29 cellular contexts compared by ENCODE assay signal in genomic region chr3:65890328-65890727, GRCh38.
"Had no signal": no experiment of that assay in that cellular context is flagged by ENCODE, and none has a peak within 500 bp of the region (broad histone marks: within the 10 kb centered on the region; RNA-seq: fewer than 3 reads in every experiment).

No MANE protein-coding gene starts in this region.

- H3K4me1 ChIP-seq: colonic mucosa had no signal

- H3K4me3 Mint-ChIP-seq: activated CD4-positive, alpha-beta memory T cell treated with anti-CD3 and anti-CD28 coated beads for 36 hours; activated CD4-positive, alpha-beta T cell treated with anti-CD3 and anti-CD28 coated beads, Interleukin-2, amount 10 ng/mL, durations not matched to agents 24 days and 14 days; activated naive CD4-positive, alpha-beta T cell treated with anti-CD3 and anti-CD28 coated beads for 36 hours; activated naive CD8-positive, alpha-beta T cell treated with anti-CD3 and anti-CD28 coated beads, Interleukin-2, amount 10 ng/mL, durations not matched to agents 7 days and 5 days; activated T-helper 1 cell treated with anti-CD3 and anti-CD28 coated beads, Interleukin-12 subunit alpha, Interleukin-12 subunit beta, Interleukin-2, Interleukin-4 antibody, amounts not matched to agents 30 ng/mL and 10 ng/mL and 1 ng/mL, durations not matched to agents 14 hours and 24 hours and 36 hours; effector memory CD8-positive, alpha-beta T cell; naive B cell; nephron progenitor cell; stimulated activated effector memory CD8-positive, alpha-beta T cell treated with anti-CD3 and anti-CD28 coated beads, Interleukin-12 subunit alpha, Interleukin-12 subunit beta, amount 100 ng/mL, for 72 hours; stimulated activated naive CD8-positive, alpha-beta T cell treated with anti-CD3 and anti-CD28 coated beads, Interleukin-15, Interleukin-2, amounts not matched to agents 100 ng/mL and 50 ng/mL, for 24 hours had no signal

- H3K27ac Mint-ChIP-seq: activated CD4-positive, alpha-beta memory T cell treated with anti-CD3 and anti-CD28 coated beads for 36 hours; activated CD4-positive, alpha-beta T cell treated with anti-CD3 and anti-CD28 coated beads, Interleukin-2, amount 10 ng/mL, durations not matched to agents 24 days and 14 days; activated naive CD4-positive, alpha-beta T cell treated with anti-CD3 and anti-CD28 coated beads for 36 hours; activated naive CD8-positive, alpha-beta T cell treated with anti-CD3 and anti-CD28 coated beads, Interleukin-2, amount 10 ng/mL, durations not matched to agents 7 days and 5 days; activated T-helper 1 cell treated with anti-CD3 and anti-CD28 coated beads, Interleukin-12 subunit alpha, Interleukin-12 subunit beta, Interleukin-2, Interleukin-4 antibody, amounts not matched to agents 30 ng/mL and 10 ng/mL and 1 ng/mL, durations not matched to agents 14 hours and 24 hours and 36 hours; effector memory CD8-positive, alpha-beta T cell; naive B cell; nephron progenitor cell; progenitor cell of endocrine pancreas; stimulated activated effector memory CD8-positive, alpha-beta T cell treated with anti-CD3 and anti-CD28 coated beads, Interleukin-12 subunit alpha, Interleukin-12 subunit beta, amount 100 ng/mL, for 72 hours; stimulated activated naive CD8-positive, alpha-beta T cell treated with anti-CD3 and anti-CD28 coated beads, Interleukin-15, Interleukin-2, amounts not matched to agents 100 ng/mL and 50 ng/mL, for 24 hours had no signal

- H3K27ac ChIP-seq: colonic mucosa, neutrophil, ovary, upper lobe of right lung, WERI-Rb-1 had no signal

- H3K27me3 Mint-ChIP-seq: activated CD4-positive, alpha-beta memory T cell treated with anti-CD3 and anti-CD28 coated beads for 36 hours; activated naive CD8-positive, alpha-beta T cell treated with anti-CD3 and anti-CD28 coated beads, Interleukin-2, amount 10 ng/mL, durations not matched to agents 7 days and 5 days; effector memory CD8-positive, alpha-beta T cell; progenitor cell of endocrine pancreas had no signal

- H3K4me1 Mint-ChIP-seq: activated CD4-positive, alpha-beta T cell treated with anti-CD3 and anti-CD28 coated beads, Interleukin-2, amount 10 ng/mL, durations not matched to agents 24 days and 14 days; activated naive CD8-positive, alpha-beta T cell treated with anti-CD3 and anti-CD28 coated beads, Interleukin-2, amount 10 ng/mL, durations not matched to agents 7 days and 5 days; naive B cell; nephron progenitor cell; stimulated activated effector memory CD8-positive, alpha-beta T cell treated with anti-CD3 and anti-CD28 coated beads, Interleukin-12 subunit alpha, Interleukin-12 subunit beta, amount 100 ng/mL, for 72 hours had no signal

- H3K36me3 ChIP-seq: colonic mucosa, gastroesophageal sphincter, neutrophil, ovary, sigmoid colon, upper lobe of right lung, WERI-Rb-1 had no signal

- H3K27me3 ChIP-seq: colonic mucosa, gastroesophageal sphincter, neutrophil, ovary, sigmoid colon, upper lobe of right lung had no signal

- H3K4me3 ChIP-seq: colonic mucosa, gastroesophageal sphincter, ovary, sigmoid colon, upper lobe of right lung had no signal

- DNase-seq: activated CD4-positive, alpha-beta memory T cell treated with anti-CD3 and anti-CD28 coated beads for 36 hours; activated CD4-positive, alpha-beta T cell treated with anti-CD3 and anti-CD28 coated beads, Interleukin-2, amount 10 ng/mL, durations not matched to agents 24 days and 14 days; activated CD4-positive, CD25-positive, alpha-beta regulatory T cell treated with anti-CD3 and anti-CD28 coated beads, Interleukin-2, amount 50 U/mL, for 72 hours; activated CD8-positive, alpha-beta memory T cell treated with anti-CD3 and anti-CD28 coated beads, Interleukin-2, amount 50 U/mL, for 4 hours; activated effector memory CD4-positive, alpha-beta T cell treated with anti-CD3 and anti-CD28 coated beads, Interleukin-2, amount 50 U/mL, for 16 hours; activated naive CD4-positive, alpha-beta T cell treated with anti-CD3 and anti-CD28 coated beads for 36 hours; activated naive CD8-positive, alpha-beta T cell treated with anti-CD3 and anti-CD28 coated beads, Interleukin-2, amount 10 ng/mL, durations not matched to agents 7 days and 5 days; activated T-cell treated with anti-CD3 and anti-CD28 coated beads, Interleukin-2, amount 50 U/mL, for 1 hour; colonic mucosa; effector memory CD8-positive, alpha-beta T cell; erythroblast; head of caudate nucleus; hippocampal formation; left cardiac atrium; left ventricle myocardium superior; naive B cell; nephron progenitor cell; ovary; sigmoid colon; small intestine; stimulated activated CD4-positive, alpha-beta T cell treated with anti-CD3 and anti-CD28 coated beads, Interleukin-4, amount 100 ng/mL, for 24 hours; upper lobe of right lung; WERI-Rb-1 had no signal

- H3K9me3 Mint-ChIP-seq: activated CD4-positive, alpha-beta T cell treated with anti-CD3 and anti-CD28 coated beads, Interleukin-2, amount 10 ng/mL, durations not matched to agents 24 days and 14 days; activated naive CD4-positive, alpha-beta T cell treated with anti-CD3 and anti-CD28 coated beads for 36 hours; activated naive CD8-positive, alpha-beta T cell treated with anti-CD3 and anti-CD28 coated beads, Interleukin-2, amount 10 ng/mL, durations not matched to agents 7 days and 5 days; activated T-helper 1 cell treated with anti-CD3 and anti-CD28 coated beads, Interleukin-12 subunit alpha, Interleukin-12 subunit beta, Interleukin-2, Interleukin-4 antibody, amounts not matched to agents 30 ng/mL and 10 ng/mL and 1 ng/mL, durations not matched to agents 14 hours and 24 hours and 36 hours had no signal

- H3K36me3 Mint-ChIP-seq: activated CD4-positive, alpha-beta memory T cell treated with anti-CD3 and anti-CD28 coated beads for 36 hours; activated naive CD8-positive, alpha-beta T cell treated with anti-CD3 and anti-CD28 coated beads, Interleukin-2, amount 10 ng/mL, durations not matched to agents 7 days and 5 days; naive B cell; stimulated activated effector memory CD8-positive, alpha-beta T cell treated with anti-CD3 and anti-CD28 coated beads, Interleukin-12 subunit alpha, Interleukin-12 subunit beta, amount 100 ng/mL, for 72 hours had no signal

- ATAC-seq: effector memory CD8-positive, alpha-beta T cell; stimulated activated effector memory CD8-positive, alpha-beta T cell treated with anti-CD3 and anti-CD28 coated beads, Interleukin-12 subunit alpha, Interleukin-12 subunit beta, amount 100 ng/mL, for 72 hours; upper lobe of right lung had no signal

- H3K9me3 ChIP-seq: colonic mucosa, gastroesophageal sphincter, neutrophil, ovary, sigmoid colon, upper lobe of right lung had no signal
